ENCODE assay signal across 12 cellular contexts in genomic region chr13:99314640-99315176, GRCh38. TPM values are rescaled to one million over a fixed set of nuclear protein-coding genes. Genes with fewer than 3 reads are reported as not detected.
DNase-seq lines count a peak whose midpoint lies in the region; ATAC-seq and TF ChIP-seq lines count a peak whose summit lies in the region.
"Had no signal": no experiment of that assay in that cellular context is flagged by ENCODE, and none has a peak within 500 bp of the region (broad histone marks: within the 10 kb centered on the region; RNA-seq: fewer than 3 reads in every experiment).

No MANE protein-coding gene starts in this region.

- H3K4me1 ChIP-seq in OCI-LY1 (ENCODE audit: insufficient read depth, low read length, severe bottlenecking) (peaks cover 86% of the 10 kb centered on the region), thyroid gland (peaks cover 21 to 27% of the 10 kb centered on the region in 2 donors), neural progenitor cell (peaks cover 5% of the 10 kb centered on the region)

- H3F3A ChIP-seq in OCI-LY1 (ENCODE audit: insufficient read depth, low read length) (peaks cover 14% of the 10 kb centered on the region), neural progenitor cell (ENCODE audit: low read depth) (no peaks in the 10 kb centered on the region)

- no peak overlapping the region for H3K4me3 ChIP-seq in OCI-LY1 (ENCODE audit: low read depth, low read length, poor library complexity, severe bottlenecking)
- H3K4me3 ChIP-seq in thyroid gland (replicated peaks in 1 of 3): no peak overlapping the region
- no peak overlapping the region for H3K4me3 ChIP-seq in neural progenitor cell
- H3K4me3 ChIP-seq: tibial artery had no signal

- DNase-seq in activated T-cell treated with anti-CD3 and anti-CD28 coated beads, Interleukin-2, amount 50 U/mL, for 4 hours: peak; percentile 66
- peak in 1 of 3 donors; percentile 15 for DNase-seq in immature natural killer cell
- DNase-seq in stimulated activated effector memory CD8-positive, alpha-beta T cell treated with anti-CD3 and anti-CD28 coated beads, Interleukin-12 subunit alpha, Interleukin-12 subunit beta, amount 100 ng/mL, for 72 hours (ENCODE audit: low spot score in 2 of 2): peak in 1 of 2 donors; percentile 72
- no peak for DNase-seq in thyroid gland
- no peak for DNase-seq in amygdala (lab: John Stamatoyannopoulos, UW)
- DNase-seq in neural progenitor cell (ENCODE audit: low spot score): no peak
- DNase-seq: NCI-H187, tibial artery had no signal

- TF ChIP-seq CTCF in OCI-LY1 (IDR thresholded peaks at IDR 0.05; ENCODE audit: low read length) (no peak), thyroid gland (IDR thresholded peaks at IDR 0.05) (no peak), neural progenitor cell (IDR thresholded peaks at IDR 0.05) (no peak)

- no peaks in the 10 kb centered on the region for H4K20me1 ChIP-seq in OCI-LY1 (ENCODE audit: insufficient read depth, low read length)
- no peaks in the 10 kb centered on the region for H4K20me1 ChIP-seq in neural progenitor cell (ENCODE audit: low read depth)

- no peaks in the 10 kb centered on the region for H3K9me3 Mint-ChIP-seq in activated T-cell treated with anti-CD3 and anti-CD28 coated beads, Interleukin-2, amount 50 U/mL, for 4 hours
- H3K9me3 Mint-ChIP-seq in immature natural killer cell: no peaks in the 10 kb centered on the region
- H3K9me3 Mint-ChIP-seq in stimulated activated effector memory CD8-positive, alpha-beta T cell treated with anti-CD3 and anti-CD28 coated beads, Interleukin-12 subunit alpha, Interleukin-12 subunit beta, amount 100 ng/mL, for 72 hours: no peaks in the 10 kb centered on the region
- peaks cover 15% of the 10 kb centered on the region for H3K9me3 Mint-ChIP-seq in neural progenitor cell
- H3K9me3 Mint-ChIP-seq: neural crest cell had no signal

- H3K9me3 ChIP-seq in OCI-LY1 (ENCODE audit: low read length) (no peaks in the 10 kb centered on the region), thyroid gland (no peaks in the 10 kb centered on the region), neural progenitor cell (ENCODE audit: low read depth) (no peaks in the 10 kb centered on the region)
- H3K9me3 ChIP-seq: tibial artery had no signal

- 75 to 81% methylated on average over 10 of the region's 10 CpGs for WGBS in thyroid gland, 2 donors

- H3K27ac ChIP-seq in OCI-LY1 (ENCODE audit: low read depth, low read length, poor library complexity, severe bottlenecking) (peak overlapping the region; percentile 29), thyroid gland (no peak overlapping the region), neural progenitor cell (no peak overlapping the region)
- H3K27ac ChIP-seq: epithelial cell of prostate, tibial artery had no signal

- no peaks in the 10 kb centered on the region for H3K27me3 Mint-ChIP-seq in activated T-cell treated with anti-CD3 and anti-CD28 coated beads, Interleukin-2, amount 50 U/mL, for 4 hours (ENCODE audit: low read depth)
- H3K27me3 Mint-ChIP-seq in immature natural killer cell (ENCODE audit: low read depth in 3 of 3) (peaks cover 0 to 1% (median 0%) of the 10 kb centered on the region in 3 donors), neural progenitor cell (ENCODE audit: insufficient read depth, low read depth) (peaks cover 4% of the 10 kb centered on the region)

- H3K9ac ChIP-seq in OCI-LY1 (ENCODE audit: low read length) (no peak overlapping the region), neural progenitor cell (no peak overlapping the region)

- ATAC-seq in activated T-cell treated with anti-CD3 and anti-CD28 coated beads, Interleukin-2, amount 50 U/mL, for 4 hours: peak; percentile 79 to 82
- peak; percentile 88 for ATAC-seq in stimulated activated effector memory CD8-positive, alpha-beta T cell treated with anti-CD3 and anti-CD28 coated beads, Interleukin-12 subunit alpha, Interleukin-12 subunit beta, amount 100 ng/mL, for 72 hours
- ATAC-seq in GM21423 (IDR thresholded peaks at IDR 0.05; ENCODE audit: unreplicated experiment): no peak

- H3K27ac Mint-ChIP-seq in immature natural killer cell (peak overlapping the region; percentile 2 to 87 (median 72)), neural progenitor cell (no peak overlapping the region)
- H3K27ac Mint-ChIP-seq in stimulated activated effector memory CD8-positive, alpha-beta T cell treated with anti-CD3 and anti-CD28 coated beads, Interleukin-12 subunit alpha, Interleukin-12 subunit beta, amount 100 ng/mL, for 72 hours: peak overlapping the region; percentile 91

- H2AFZ ChIP-seq in OCI-LY1 (ENCODE audit: low read length) (no peak overlapping the region), neural progenitor cell (replicated peaks) (no peak overlapping the region)

- peaks cover 84% of the 10 kb centered on the region for H3K4me1 Mint-ChIP-seq in activated T-cell treated with anti-CD3 and anti-CD28 coated beads, Interleukin-2, amount 50 U/mL, for 4 hours (ENCODE audit: low read depth)
- H3K4me1 Mint-ChIP-seq in immature natural killer cell: peaks cover 29 to 58% of the 10 kb centered on the region in 2 donors
- H3K4me1 Mint-ChIP-seq in stimulated activated effector memory CD8-positive, alpha-beta T cell treated with anti-CD3 and anti-CD28 coated beads, Interleukin-12 subunit alpha, Interleukin-12 subunit beta, amount 100 ng/mL, for 72 hours: peaks cover 79% of the 10 kb centered on the region
- peaks cover 25% of the 10 kb centered on the region for H3K4me1 Mint-ChIP-seq in neural progenitor cell

- intact Hi-C loops in thyroid gland (cut with DNase I): no loop called here

- H3K79me2 ChIP-seq in OCI-LY1 (ENCODE audit: insufficient read depth, low read length) (no peaks in the 10 kb centered on the region), neural progenitor cell (ENCODE audit: low read depth) (no peaks in the 10 kb centered on the region)

- H3K9me2 ChIP-seq in OCI-LY1 (ENCODE audit: low read depth, low read length): no peaks in the 10 kb centered on the region

- peak overlapping the region; percentile 73 for H3K4me3 Mint-ChIP-seq in activated T-cell treated with anti-CD3 and anti-CD28 coated beads, Interleukin-2, amount 50 U/mL, for 4 hours
- peak overlapping the region; percentile 14 to 78 (median 43) for H3K4me3 Mint-ChIP-seq in immature natural killer cell
- peak overlapping the region; percentile 63 for H3K4me3 Mint-ChIP-seq in stimulated activated effector memory CD8-positive, alpha-beta T cell treated with anti-CD3 and anti-CD28 coated beads, Interleukin-12 subunit alpha, Interleukin-12 subunit beta, amount 100 ng/mL, for 72 hours
- H3K4me3 Mint-ChIP-seq in neural progenitor cell: no peak overlapping the region
- H3K4me3 Mint-ChIP-seq: neural crest cell had no signal

- TF ChIP-seq POLR2A in thyroid gland (IDR thresholded peaks at IDR 0.05): no peak

- no peaks in the 10 kb centered on the region for H3K27me3 ChIP-seq in OCI-LY1 (ENCODE audit: insufficient read depth, low read length)
- no peaks in the 10 kb centered on the region for H3K27me3 ChIP-seq in thyroid gland
- H3K27me3 ChIP-seq in neural progenitor cell: no peaks in the 10 kb centered on the region
- H3K27me3 ChIP-seq: tibial artery had no signal

- no peak overlapping the region for H3K4me2 ChIP-seq in OCI-LY1 (ENCODE audit: low read length)
- H3K4me2 ChIP-seq in neural progenitor cell: no peak overlapping the region

- peaks cover 30% of the 10 kb centered on the region for H3K36me3 Mint-ChIP-seq in activated T-cell treated with anti-CD3 and anti-CD28 coated beads, Interleukin-2, amount 50 U/mL, for 4 hours (ENCODE audit: insufficient read depth)
- peaks cover 17 to 35% (median 17%) of the 10 kb centered on the region in 3 donors for H3K36me3 Mint-ChIP-seq in immature natural killer cell
- peaks cover 56% of the 10 kb centered on the region for H3K36me3 Mint-ChIP-seq in stimulated activated effector memory CD8-positive, alpha-beta T cell treated with anti-CD3 and anti-CD28 coated beads, Interleukin-12 subunit alpha, Interleukin-12 subunit beta, amount 100 ng/mL, for 72 hours
- peaks cover 37% of the 10 kb centered on the region for H3K36me3 Mint-ChIP-seq in neural progenitor cell

- H3K36me3 ChIP-seq in OCI-LY1 (ENCODE audit: insufficient read depth, low read length) (0 out of 2 replicates have a peak, but pooled peaks cover 4% of the 10 kb centered on the region), thyroid gland (peaks cover 0 to 3% of the 10 kb centered on the region in 2 donors), neural progenitor cell (peaks cover 9% of the 10 kb centered on the region)

RNA-seq across cellular contexts. Expression of gene GPR183, which starts 7.5 kb away (rescaled TPM):
- total RNA-seq in activated T-cell treated with anti-CD3 and anti-CD28 coated beads, Interleukin-2, amount 50 U/mL, for 4 hours: 10 to 100 TPM; 48.6 to 86.8 (median 65.7) TPM
- polyA plus RNA-seq in immature natural killer cell: 100 to 1,000 TPM in 1 of 3 donors, 10 to 100 TPM in 2; 63.2 to 154 (median 87.1) TPM
- total RNA-seq in thyroid gland: 1 to 10 TPM; 2.5 to 9.7 (median 5.1) TPM
- total RNA-seq in neural progenitor cell (ENCODE audit: low replicate concordance): not detected in 2 replicates
- total RNA-seq: neural crest cell had no signal

RNA-seq across cellular contexts. Expression of gene GPR18, which starts 56.5 kb away (rescaled TPM):
- total RNA-seq in activated T-cell treated with anti-CD3 and anti-CD28 coated beads, Interleukin-2, amount 50 U/mL, for 4 hours: 1 to 10 TPM; 3.3 to 4.0 (median 3.9) TPM
- 10 to 100 TPM; 10.1 to 30.0 (median 21.1) TPM for polyA plus RNA-seq in immature natural killer cell
- total RNA-seq in thyroid gland (under 1 TPM in 2 of 4 donors, not detected in 2; 0.27 to 0.96 TPM), neural progenitor cell (ENCODE audit: low replicate concordance) (not detected in 2 replicates)
- total RNA-seq: neural crest cell had no signal

Comparison
In these comparisons a context has a peak if more than half of its experiments do, and no peak if none do; other contexts are left out.
1. RNA of gene GPR183, which starts 7.5 kb away (total RNA-seq): 48.6 to 86.8 TPM in activated T-cell treated with anti-CD3 and anti-CD28 coated beads, Interleukin-2, amount 50 U/mL, for 4 hours; 2.5 to 9.7 TPM in thyroid gland and not detected in neural progenitor cell; every median in the first group is over 4 times any median in the second.